Comparison of ENCODE assay signal across 16 cellular contexts in genomic region chr7:127682140-127682539, GRCh38. TPM values are rescaled to one million over a fixed set of nuclear protein-coding genes. Genes with fewer than 3 reads are reported as not detected.
DNase-seq lines count a peak whose midpoint lies in the region; ATAC-seq and TF ChIP-seq lines count a peak whose summit lies in the region.
"Had no signal": no experiment of that assay in that cellular context is flagged by ENCODE, and none has a peak within 500 bp of the region (broad histone marks: within the 10 kb centered on the region; RNA-seq: fewer than 3 reads in every experiment).

No MANE protein-coding gene starts in this region.

- no peak for TF ChIP-seq CTCF in chondrocyte (IDR thresholded peaks at IDR 0.05)

- TF ChIP-seq POLR2A in erythroblast (IDR thresholded peaks at IDR 0.05; ENCODE audit: low read length), result no peak

- DNase-seq in activated naive CD8-positive, alpha-beta T cell treated with anti-CD3 and anti-CD28 coated beads, Interleukin-2, amount 50 U/mL, for 24 hours, result no peak
- DNase-seq in activated naive CD8-positive, alpha-beta T cell treated with anti-CD3 and anti-CD28 coated beads for 36 hours, result no peak
- DNase-seq in NCI-H1105 (lab: John Stamatoyannopoulos, UW) (peak; percentile 22), chondrocyte (ENCODE audit: low spot score) (no peak), activated gamma-delta T cell treated with Interleukin-2 at 50 U/mL for 16 hours (no peak), erythroblast (lab: John Stamatoyannopoulos, UW) (no peak)
- DNase-seq: ACHN, AML-193, COR-L47, NCI-H1694 treated with DMSO at 0.1 percent for 48 hours, NCI-H2171 treated with DMSO at 0.1 percent for 48 hours, NCI-H446 treated with DMSO at 0.1 percent for 48 hours, NCI-H748 treated with DMSO at 0.1 percent for 48 hours, PC-3 had no signal

- H3K27me3 Mint-ChIP-seq in activated naive CD8-positive, alpha-beta T cell treated with anti-CD3 and anti-CD28 coated beads, Interleukin-2, amount 50 U/mL, for 24 hours, result no peaks in the 10 kb centered on the region
- no peaks in the 10 kb centered on the region for H3K27me3 Mint-ChIP-seq in activated naive CD8-positive, alpha-beta T cell treated with anti-CD3 and anti-CD28 coated beads for 36 hours
- H3K27me3 Mint-ChIP-seq in chondrocyte (ENCODE audit: low read depth), result no peaks in the 10 kb centered on the region

- H3K4me3 Mint-ChIP-seq in activated naive CD8-positive, alpha-beta T cell treated with anti-CD3 and anti-CD28 coated beads, Interleukin-2, amount 50 U/mL, for 24 hours, result no peak overlapping the region
- no peak overlapping the region for H3K4me3 Mint-ChIP-seq in activated naive CD8-positive, alpha-beta T cell treated with anti-CD3 and anti-CD28 coated beads for 36 hours
- H3K4me3 Mint-ChIP-seq in chondrocyte (ENCODE audit: unreplicated experiment), result no peak overlapping the region
- H3K4me3 Mint-ChIP-seq: CD14-positive monocyte had no signal

- H3K36me3 Mint-ChIP-seq in activated naive CD8-positive, alpha-beta T cell treated with anti-CD3 and anti-CD28 coated beads, Interleukin-2, amount 50 U/mL, for 24 hours (ENCODE audit: low read depth), result peaks cover 62% of the 10 kb centered on the region
- peaks cover 60% of the 10 kb centered on the region for H3K36me3 Mint-ChIP-seq in activated naive CD8-positive, alpha-beta T cell treated with anti-CD3 and anti-CD28 coated beads for 36 hours
- peaks cover 6% of the 10 kb centered on the region for H3K36me3 Mint-ChIP-seq in chondrocyte (ENCODE audit: low read depth)

- peaks cover 53% of the 10 kb centered on the region for H3K4me1 Mint-ChIP-seq in activated naive CD8-positive, alpha-beta T cell treated with anti-CD3 and anti-CD28 coated beads, Interleukin-2, amount 50 U/mL, for 24 hours
- H3K4me1 Mint-ChIP-seq in activated naive CD8-positive, alpha-beta T cell treated with anti-CD3 and anti-CD28 coated beads for 36 hours, result peaks cover 47% of the 10 kb centered on the region
- H3K4me1 Mint-ChIP-seq in chondrocyte (ENCODE audit: low read depth), result peaks cover 46% of the 10 kb centered on the region

- ATAC-seq in activated naive CD8-positive, alpha-beta T cell treated with anti-CD3 and anti-CD28 coated beads, Interleukin-2, amount 50 U/mL, for 24 hours, result no peak
- no peak for ATAC-seq in HG02588 (IDR thresholded peaks at IDR 0.05; ENCODE audit: unreplicated experiment)
- ATAC-seq: PC-3 had no signal

- peak overlapping the region; percentile 18 for H3K27ac Mint-ChIP-seq in activated naive CD8-positive, alpha-beta T cell treated with anti-CD3 and anti-CD28 coated beads, Interleukin-2, amount 50 U/mL, for 24 hours
- no peak overlapping the region for H3K27ac Mint-ChIP-seq in activated naive CD8-positive, alpha-beta T cell treated with anti-CD3 and anti-CD28 coated beads for 36 hours
- peak overlapping the region; percentile 23 for H3K27ac Mint-ChIP-seq in chondrocyte (ENCODE audit: unreplicated experiment)
- H3K27ac Mint-ChIP-seq: CD14-positive monocyte had no signal

- H3K9me3 Mint-ChIP-seq in activated naive CD8-positive, alpha-beta T cell treated with anti-CD3 and anti-CD28 coated beads, Interleukin-2, amount 50 U/mL, for 24 hours, result peaks cover 20% of the 10 kb centered on the region
- peaks cover 19% of the 10 kb centered on the region for H3K9me3 Mint-ChIP-seq in activated naive CD8-positive, alpha-beta T cell treated with anti-CD3 and anti-CD28 coated beads for 36 hours
- peaks cover 2% of the 10 kb centered on the region for H3K9me3 Mint-ChIP-seq in chondrocyte (ENCODE audit: low read depth)

RNA-seq across cellular contexts. Expression of gene SND1, which starts 30.1 kb away (rescaled TPM):
- total RNA-seq in activated naive CD8-positive, alpha-beta T cell treated with anti-CD3 and anti-CD28 coated beads for 36 hours, result 100 to 1,000 TPM; 192 to 201 TPM
- 229 to 285 TPM (median 239 TPM) in 3 replicates for total RNA-seq in chondrocyte
